Comparison of ENCODE assay signal across 22 cellular contexts in genomic region chr2:88443353-88443938, GRCh38. TPM values are rescaled to one million over a fixed set of nuclear protein-coding genes. Genes with fewer than 3 reads are reported as not detected.
"Had no signal": no experiment of that assay in that cellular context is flagged by ENCODE, and none has a peak within 500 bp of the region (broad histone marks: within the 10 kb centered on the region; RNA-seq: fewer than 3 reads in every experiment).

No MANE protein-coding gene starts in this region.

- H3K27me3 ChIP-seq: neural progenitor cell had no signal

- H3K9me3 ChIP-seq: heart left ventricle, lower lobe of right lung, transverse colon, vagina had no signal

- H3K36me3 ChIP-seq: heart left ventricle, lower lobe of right lung, neural progenitor cell, transverse colon, vagina had no signal

- H3K4me3 ChIP-seq: heart left ventricle, lower lobe of right lung, neural progenitor cell, transverse colon, vagina had no signal

- H3K27ac ChIP-seq: heart left ventricle, lower lobe of right lung, neural progenitor cell, transverse colon, vagina had no signal

- H3K9ac ChIP-seq: neural progenitor cell had no signal

- H3K4me1 ChIP-seq: heart left ventricle, lower lobe of right lung, transverse colon, vagina had no signal

- DNase-seq: activated CD4-positive, alpha-beta memory T cell treated with anti-CD3 and anti-CD28 coated beads for 36 hours; activated CD4-positive, alpha-beta T cell treated with anti-CD3 and anti-CD28 coated beads for 48 hours; activated effector memory CD4-positive, alpha-beta T cell treated with Interleukin-2 at 50 U/mL for 16 hours; activated naive CD4-positive, alpha-beta T cell treated with anti-CD3 and anti-CD28 coated beads for 36 hours; activated T-cell treated with anti-CD3 and anti-CD28 coated beads, Interleukin-2, amount 50 U/mL, for 72 hours; amygdala; cortex of kidney; heart left ventricle; left colon; lower lobe of right lung; naive thymus-derived CD8-positive, alpha-beta T cell; small intestine; stimulated activated CD4-positive, alpha-beta T cell treated with anti-CD3 and anti-CD28 coated beads, Interleukin-2, amount 100 ng/mL, for 24 hours; T-helper 17 cell; transverse colon had no signal

RNA-seq across cellular contexts. Expression of gene FOXI3, which starts 9.0 kb away (rescaled TPM):
- total RNA-seq: activated CD4-positive, alpha-beta memory T cell treated with anti-CD3 and anti-CD28 coated beads for 36 hours; activated naive CD4-positive, alpha-beta T cell treated with anti-CD3 and anti-CD28 coated beads for 36 hours; activated T-cell treated with anti-CD3 and anti-CD28 coated beads, Interleukin-2, amount 50 U/mL, for 72 hours; bronchial epithelial cell; fibroblast of villous mesenchyme; heart left ventricle; left colon; lower lobe of right lung; mesenteric fat pad; naive thymus-derived CD8-positive, alpha-beta T cell; omental fat pad; sciatic nerve; T-helper 17 cell; transverse colon; vagina had no signal
